In genomic region chr6:150053450-150053849, GRCh38 we compare ENCODE assay signal across 41 cellular contexts. TPM values are rescaled to one million over a fixed set of nuclear protein-coding genes. Genes with fewer than 3 reads are reported as not detected.
"Had no signal": no experiment of that assay in that cellular context is flagged by ENCODE, and none has a peak within 500 bp of the region (broad histone marks: within the 10 kb centered on the region; RNA-seq: fewer than 3 reads in every experiment).

No MANE protein-coding gene starts in this region.

- H3K4me3 ChIP-seq: adrenal gland, body of pancreas, breast epithelium, cardiac muscle cell had no signal

- FAIRE-seq: astrocyte, TTC549 had no signal

- H3K4me3 Mint-ChIP-seq: activated B cell treated with CpG ODN at 0.5 μM for 24 hours; activated CD4-positive, alpha-beta memory T cell treated with anti-CD3 and anti-CD28 coated beads for 36 hours; activated CD4-positive, alpha-beta T cell treated with anti-CD3 and anti-CD28 coated beads, Interleukin-2, amount 10 ng/mL, durations not matched to agents 24 days and 14 days; activated CD8-positive, alpha-beta T cell treated with anti-CD3 and anti-CD28 coated beads for 36 hours; activated naive CD4-positive, alpha-beta T cell treated with anti-CD3 and anti-CD28 coated beads for 36 hours; activated naive CD8-positive, alpha-beta T cell treated with anti-CD3 and anti-CD28 coated beads for 36 hours; activated T-cell treated with anti-CD3 and anti-CD28 coated beads, Interleukin-2, amount 50 U/mL, for 4 hours; activated T-cell treated with anti-CD3 and anti-CD28 coated beads, Interleukin-2, amount 50 U/mL, for 72 hours; activated T-helper 1 cell treated with anti-CD3 and anti-CD28 coated beads, Interleukin-12 subunit alpha, Interleukin-12 subunit beta, Interleukin-2, Interleukin-4 antibody, amounts not matched to agents 30 ng/mL and 10 ng/mL and 1 ng/mL, durations not matched to agents 14 hours and 24 hours and 36 hours; activated T-helper 17 cell treated with anti-CD3 and anti-CD28 coated beads, Interleukin-2, amount 50 U/mL, for 72 hours; central memory CD8-positive, alpha-beta T cell; T-helper 1 cell treated with Interleukin-12 subunit alpha and Interleukin-12 subunit beta and Interleukin-4 antibody, amounts not matched to agents 30 μg/mL and 1 μg/mL, for 36 hours; T-helper 2 cell treated with Interferon-gamma antibody and Interleukin-4, amounts not matched to agents 5 μg/mL and 100 μg/mL, for 36 hours had no signal

- H3K36me3 ChIP-seq: adrenal gland, brain microvascular endothelial cell, breast epithelium, cardiac muscle cell had no signal

- H3K4me1 Mint-ChIP-seq: activated B cell treated with CpG ODN at 0.5 μM for 24 hours; activated CD4-positive, alpha-beta T cell treated with anti-CD3 and anti-CD28 coated beads, Interleukin-2, amount 10 ng/mL, durations not matched to agents 24 days and 14 days; activated naive CD8-positive, alpha-beta T cell treated with anti-CD3 and anti-CD28 coated beads for 36 hours; activated T-helper 17 cell treated with anti-CD3 and anti-CD28 coated beads, Interleukin-2, amount 50 U/mL, for 72 hours; central memory CD8-positive, alpha-beta T cell had no signal

- H3K36me3 Mint-ChIP-seq: activated CD4-positive, alpha-beta memory T cell treated with anti-CD3 and anti-CD28 coated beads for 36 hours; activated naive CD8-positive, alpha-beta T cell treated with anti-CD3 and anti-CD28 coated beads for 36 hours had no signal

- H3K9me3 Mint-ChIP-seq: activated B cell treated with CpG ODN at 0.5 μM for 24 hours; activated CD4-positive, alpha-beta memory T cell treated with anti-CD3 and anti-CD28 coated beads for 36 hours; activated CD4-positive, alpha-beta T cell treated with anti-CD3 and anti-CD28 coated beads, Interleukin-2, amount 10 ng/mL, durations not matched to agents 24 days and 14 days; activated CD8-positive, alpha-beta T cell treated with anti-CD3 and anti-CD28 coated beads for 36 hours; activated naive CD4-positive, alpha-beta T cell treated with anti-CD3 and anti-CD28 coated beads for 36 hours; activated naive CD4-positive, alpha-beta T cell treated with anti-CD3 and anti-CD28 coated beads, Interleukin-2, amount 50 U/mL, for 72 hours; activated naive CD8-positive, alpha-beta T cell treated with anti-CD3 and anti-CD28 coated beads for 36 hours; activated T-cell treated with anti-CD3 and anti-CD28 coated beads, Interleukin-2, amount 50 U/mL, for 4 hours; activated T-cell treated with anti-CD3 and anti-CD28 coated beads, Interleukin-2, amount 50 U/mL, for 72 hours; activated T-helper 1 cell treated with anti-CD3 and anti-CD28 coated beads, Interleukin-12 subunit alpha, Interleukin-12 subunit beta, Interleukin-2, Interleukin-4 antibody, amounts not matched to agents 30 ng/mL and 10 ng/mL and 1 ng/mL, durations not matched to agents 14 hours and 24 hours and 36 hours; activated T-helper 17 cell treated with anti-CD3 and anti-CD28 coated beads, Interleukin-2, amount 50 U/mL, for 72 hours; central memory CD8-positive, alpha-beta T cell; T-helper 1 cell treated with Interleukin-12 subunit alpha and Interleukin-12 subunit beta and Interleukin-4 antibody, amounts not matched to agents 30 μg/mL and 1 μg/mL, for 36 hours; T-helper 2 cell treated with Interferon-gamma antibody and Interleukin-4, amounts not matched to agents 5 μg/mL and 100 μg/mL, for 36 hours had no signal

- H3K4me1 ChIP-seq: adrenal gland, body of pancreas, breast epithelium had no signal

- H3K27ac Mint-ChIP-seq: activated B cell treated with CpG ODN at 0.5 μM for 24 hours; activated CD4-positive, alpha-beta memory T cell treated with anti-CD3 and anti-CD28 coated beads for 36 hours; activated CD4-positive, alpha-beta T cell treated with anti-CD3 and anti-CD28 coated beads, Interleukin-2, amount 10 ng/mL, durations not matched to agents 24 days and 14 days; activated CD8-positive, alpha-beta T cell treated with anti-CD3 and anti-CD28 coated beads for 36 hours; activated naive CD4-positive, alpha-beta T cell treated with anti-CD3 and anti-CD28 coated beads for 36 hours; activated naive CD4-positive, alpha-beta T cell treated with anti-CD3 and anti-CD28 coated beads, Interleukin-2, amount 50 U/mL, for 72 hours; activated naive CD8-positive, alpha-beta T cell treated with anti-CD3 and anti-CD28 coated beads for 36 hours; activated T-cell treated with anti-CD3 and anti-CD28 coated beads, Interleukin-2, amount 50 U/mL, for 72 hours; activated T-helper 1 cell treated with anti-CD3 and anti-CD28 coated beads, Interleukin-12 subunit alpha, Interleukin-12 subunit beta, Interleukin-2, Interleukin-4 antibody, amounts not matched to agents 30 ng/mL and 10 ng/mL and 1 ng/mL, durations not matched to agents 14 hours and 24 hours and 36 hours; activated T-helper 17 cell treated with anti-CD3 and anti-CD28 coated beads, Interleukin-2, amount 50 U/mL, for 72 hours; T-helper 1 cell treated with Interleukin-12 subunit alpha and Interleukin-12 subunit beta and Interleukin-4 antibody, amounts not matched to agents 30 μg/mL and 1 μg/mL, for 36 hours; T-helper 2 cell treated with Interferon-gamma antibody and Interleukin-4, amounts not matched to agents 5 μg/mL and 100 μg/mL, for 36 hours had no signal

- DNase-seq: activated B cell treated with CpG ODN at 0.5 μM for 24 hours; activated CD4-positive, alpha-beta memory T cell treated with anti-CD3 and anti-CD28 coated beads for 36 hours; activated CD4-positive, alpha-beta T cell treated with anti-CD3 and anti-CD28 coated beads for 4 hours; activated CD4-positive, alpha-beta T cell treated with anti-CD3 and anti-CD28 coated beads, Interleukin-2, amount 10 ng/mL, durations not matched to agents 24 days and 14 days; activated CD4-positive, alpha-beta T cell treated with anti-CD3 and anti-CD28 coated beads, Interleukin-2, amount 50 U/mL, for 1 hour; activated CD4-positive, alpha-beta T cell treated with anti-CD3 and anti-CD28 coated beads, Interleukin-2, amount 50 U/mL, for 4 hours; activated CD4-positive, CD25-positive, alpha-beta regulatory T cell treated with anti-CD3 and anti-CD28 coated beads, Interleukin-2, amount 50 U/mL, for 72 hours; activated CD8-positive, alpha-beta memory T cell treated with anti-CD3 and anti-CD28 coated beads, Interleukin-2, amount 50 U/mL, for 4 hours; activated CD8-positive, alpha-beta T cell treated with anti-CD3 and anti-CD28 coated beads for 36 hours; activated gamma-delta T cell treated with Interleukin-2 at 50 U/mL for 16 hours; activated naive CD4-positive, alpha-beta T cell; activated naive CD4-positive, alpha-beta T cell treated with anti-CD3 and anti-CD28 coated beads for 36 hours; activated naive CD4-positive, alpha-beta T cell treated with anti-CD3 and anti-CD28 coated beads, Interleukin-2, amount 50 U/mL, for 16 hours; activated naive CD8-positive, alpha-beta T cell treated with anti-CD3 and anti-CD28 coated beads for 36 hours; activated T-cell treated with anti-CD3 and anti-CD28 coated beads for 4 hours; activated T-cell treated with anti-CD3 and anti-CD28 coated beads, Interleukin-2, amount 50 U/mL, for 1 hour; activated T-cell treated with anti-CD3 and anti-CD28 coated beads, Interleukin-2, amount 50 U/mL, for 4 hours; activated T-cell treated with anti-CD3 and anti-CD28 coated beads, Interleukin-2, amount 50 U/mL, for 72 hours; adrenal gland; amniotic stem cell; aorta; body of pancreas; brain microvascular endothelial cell; caudate nucleus; cerebellar nuclear complex; SW 1271; T-helper 1 cell; T-helper 2 cell; T-helper 9 cell had no signal

- H3K27ac ChIP-seq: adrenal gland, body of pancreas, brain microvascular endothelial cell, breast epithelium, cardiac muscle cell, VCaP had no signal

- H3K9me3 ChIP-seq: adrenal gland, body of pancreas, breast epithelium had no signal

- H3K27me3 ChIP-seq: adrenal gland had no signal

RNA-seq across cellular contexts. Expression of gene ULBP3, which starts 15.5 kb away (rescaled TPM):
- total RNA-seq: activated naive CD4-positive, alpha-beta T cell treated with anti-CD3 and anti-CD28 coated beads for 36 hours; activated naive CD4-positive, alpha-beta T cell treated with anti-CD3 and anti-CD28 coated beads, Interleukin-2, amount 50 U/mL, for 72 hours; activated T-helper 1 cell treated with anti-CD3 and anti-CD28 coated beads, Interleukin-12 subunit alpha, Interleukin-12 subunit beta, Interleukin-2, Interleukin-4 antibody, amounts not matched to agents 30 ng/mL and 10 ng/mL and 1 ng/mL, durations not matched to agents 14 hours and 24 hours and 36 hours had no signal

RNA-seq across cellular contexts. Expression of gene RAET1L, which starts 28.1 kb away (rescaled TPM):
- total RNA-seq: activated B cell treated with CpG ODN at 0.5 μM for 24 hours; activated CD4-positive, alpha-beta memory T cell treated with anti-CD3 and anti-CD28 coated beads for 36 hours; activated CD4-positive, alpha-beta T cell treated with anti-CD3 and anti-CD28 coated beads, Interleukin-2, amount 10 ng/mL, durations not matched to agents 24 days and 14 days; activated CD8-positive, alpha-beta memory T cell treated with anti-CD3 and anti-CD28 coated beads for 36 hours; activated CD8-positive, alpha-beta T cell treated with anti-CD3 and anti-CD28 coated beads for 36 hours; activated naive CD4-positive, alpha-beta T cell treated with anti-CD3 and anti-CD28 coated beads for 36 hours; activated naive CD4-positive, alpha-beta T cell treated with anti-CD3 and anti-CD28 coated beads, Interleukin-2, amount 50 U/mL, for 72 hours; activated naive CD8-positive, alpha-beta T cell treated with anti-CD3 and anti-CD28 coated beads for 36 hours; activated T-cell treated with anti-CD3 and anti-CD28 coated beads, Interleukin-2, amount 50 U/mL, for 4 hours; activated T-cell treated with anti-CD3 and anti-CD28 coated beads, Interleukin-2, amount 50 U/mL, for 72 hours; activated T-helper 1 cell treated with anti-CD3 and anti-CD28 coated beads, Interleukin-12 subunit alpha, Interleukin-12 subunit beta, Interleukin-2, Interleukin-4 antibody, amounts not matched to agents 30 ng/mL and 10 ng/mL and 1 ng/mL, durations not matched to agents 14 hours and 24 hours and 36 hours; activated T-helper 17 cell treated with anti-CD3 and anti-CD28 coated beads, Interleukin-2, amount 50 U/mL, for 72 hours; adrenal gland; aorta; astrocyte; body of pancreas; breast epithelium; cardiac muscle cell had no signal
